1 cellular context compared by ENCODE assay signal in genomic region chr21:33968082-33968997, GRCh38.
A peak's percentile ranks its signal among the peaks of the same experiment; 100 is the strongest.
TF ChIP-seq lines count a peak whose summit lies in the region.

No MANE protein-coding gene starts in this region.

TF ChIP-seq in HEK293, 187 proteins besides CTCF, POLR2A, EP300 and RAD21 (continued from another document and continues in another):
- TF ChIP-seq REST (tag by site-specific recombination; IDR thresholded peaks at IDR 0.05) (no peak), ZNF473 (tag by site-specific recombination; IDR thresholded peaks at IDR 0.05) (no peak), YY1 (tag by site-specific recombination; IDR thresholded peaks at IDR 0.05) (peak; percentile 71; the same call in 1 of the 2 replicates), ZNF629 (tag by site-specific recombination; IDR thresholded peaks at IDR 0.05) (no peak), ZNF747 (tag by site-specific recombination; IDR thresholded peaks at IDR 0.05) (no peak), ZSCAN4 (tag by site-specific recombination; IDR thresholded peaks at IDR 0.05) (no peak), ZNF521 (tag by site-specific recombination; IDR thresholded peaks at IDR 0.05) (no peak), BCL6B (tag by site-specific recombination; IDR thresholded peaks at IDR 0.05) (no peak), ZNF174 (tag by site-specific recombination; IDR thresholded peaks at IDR 0.05) (no peak), GLIS2 (tag by site-specific recombination; IDR thresholded peaks at IDR 0.05) (no peak), HOXA7 (CRISPR knock-in tag; IDR thresholded peaks at IDR 0.05; ENCODE audit: borderline replicate concordance) (no peak), ZNF660 (tag by site-specific recombination; IDR thresholded peaks at IDR 0.05) (no peak), PRDM10 (tag by site-specific recombination; IDR thresholded peaks at IDR 0.05) (peak; percentile 57), ZSCAN30 (tag by site-specific recombination; IDR thresholded peaks at IDR 0.05) (no peak), MYNN (tag by site-specific recombination; IDR thresholded peaks at IDR 0.05; ENCODE audit: borderline replicate concordance) (no peak), YY2 (tag by site-specific recombination; IDR thresholded peaks at IDR 0.05) (peak; percentile 72; the same call in 1 of the 2 replicates), ZNF362 (tag by site-specific recombination; IDR thresholded peaks at IDR 0.05) (peak; percentile 100), GLI4 (tag by site-specific recombination; IDR thresholded peaks at IDR 0.05) (no peak), ZNF18 (tag by site-specific recombination; IDR thresholded peaks at IDR 0.05) (no peak), HIC1 (tag by site-specific recombination; IDR thresholded peaks at IDR 0.05) (no peak), ZNF704 (tag by site-specific recombination; IDR thresholded peaks at IDR 0.05) (no peak), ZNF292 (tag by site-specific recombination; IDR thresholded peaks at IDR 0.05; ENCODE audit: borderline replicate concordance, low read depth) (no peak), ZNF707 (tag by site-specific recombination; IDR thresholded peaks at IDR 0.05) (no peak), ZNF140 (tag by site-specific recombination; IDR thresholded peaks at IDR 0.05) (no peak), ZNF169 (tag by site-specific recombination; IDR thresholded peaks at IDR 0.05) (no peak), ZNF366 (tag by site-specific recombination; conservative IDR thresholded peaks at IDR 0.05) (0 out of 2 replicates have a peak, but pooled peaks have one; percentile 32), ZFP69B (tag by site-specific recombination; IDR thresholded peaks at IDR 0.05) (no peak), ZNF529 (tag by site-specific recombination; IDR thresholded peaks at IDR 0.05; ENCODE audit: insufficient replicate concordance) (no peak), ZNF19 (tag by site-specific recombination; IDR thresholded peaks at IDR 0.05; ENCODE audit: low read depth) (no peak), KLF10 (tag by site-specific recombination; IDR thresholded peaks at IDR 0.05) (no peak), ZNF596 (tag by site-specific recombination; IDR thresholded peaks at IDR 0.05) (no peak), ZNF341 (tag by site-specific recombination; IDR thresholded peaks at IDR 0.05; ENCODE audit: low read depth) (no peak), ZNF133 (tag by site-specific recombination; IDR thresholded peaks at IDR 0.05) (no peak), ZBTB10 (tag by site-specific recombination; IDR thresholded peaks at IDR 0.05) (no peak), TRIM28 (IDR thresholded peaks at IDR 0.05; ENCODE audit: borderline replicate concordance, low read length) (no peak), ZNF114 (tag by site-specific recombination; IDR thresholded peaks at IDR 0.05) (no peak)
